Comparison of ENCODE assay signal across 10 cellular contexts in genomic region chr16:74650966-74651567, GRCh38.
DNase-seq lines count a peak whose midpoint lies in the region; FAIRE-seq and TF ChIP-seq lines count a peak whose summit lies in the region.
"Had no signal": no experiment of that assay in that cellular context is flagged by ENCODE, and none has a peak within 500 bp of the region (broad histone marks: within the 10 kb centered on the region; RNA-seq: fewer than 3 reads in every experiment).

No MANE protein-coding gene starts in this region.

- FAIRE-seq in HTR-8/SVneo (lab: Jason Lieb, UNC) = no peak

- TF ChIP-seq CTCF in AG10803 (conservative IDR thresholded peaks at IDR 0.05; ENCODE audit: low read length) (peak; percentile 48), GM13977 (IDR thresholded peaks at IDR 0.05; ENCODE audit: extremely low read depth, insufficient read depth, missing control alignments) (peak; percentile 40), WI38 (IDR thresholded peaks at IDR 0.05; ENCODE audit: low read depth, low read length) (peak; percentile 35), coronary artery (IDR thresholded peaks at IDR 0.05) (no peak)

- in situ Hi-C loops in GM13977 (cut with MboI; ENCODE audit: low pct_unique_long_range_greater_than_20kb, low sequenced_read_pairs, unreplicated experiment) = no loop called here

- no peak overlapping the region for H3K27ac ChIP-seq in coronary artery

- peak; percentile 5 for DNase-seq in AG10803 (ENCODE audit: low read depth)
- no peak for DNase-seq in GM13977 (ENCODE audit: low spot score)
- peak; percentile 33 for DNase-seq in islet precursor cell
- no peak for DNase-seq in coronary artery (ENCODE audit: low spot score)
- DNase-seq in hepatic stellate cell (ENCODE audit: low spot score) = no peak
- no peak for DNase-seq in C1 segment of cervical spinal cord (lab: John Stamatoyannopoulos, UW)
- DNase-seq in HTR-8/SVneo (ENCODE audit: insufficient read length, low spot score) = no peak
- DNase-seq: NCI-H1105 treated with DMSO at 0.1 percent for 48 hours; stimulated activated CD4-positive, alpha-beta T cell treated with anti-CD3 and anti-CD28 coated beads, Interleukin-4, amount 100 ng/mL, for 1 hour had no signal

- H3K4me3 ChIP-seq in AG10803 (ENCODE audit: low read length) (no peak overlapping the region), WI38 (ENCODE audit: low read depth, low read length) (no peak overlapping the region), coronary artery (no peak overlapping the region)

Comparison
In these comparisons a context has a peak if more than half of its experiments do, and no peak if none do; other contexts are left out.
1. DNase-seq: peak in AG10803 (single experiment) and islet precursor cell (single experiment); none in GM13977 (single experiment), coronary artery (single experiment), hepatic stellate cell (single experiment), C1 segment of cervical spinal cord (0 of 14) and HTR-8/SVneo (single experiment).